In genomic region chr1:18998016-18998724, GRCh38 we compare ENCODE assay signal across 17 cellular contexts. TPM values are rescaled to one million over a fixed set of nuclear protein-coding genes. Genes with fewer than 3 reads are reported as not detected.
DNase-seq lines count a peak whose midpoint lies in the region; ATAC-seq, FAIRE-seq and TF ChIP-seq lines count a peak whose summit lies in the region.
"Had no signal": no experiment of that assay in that cellular context is flagged by ENCODE, and none has a peak within 500 bp of the region (broad histone marks: within the 10 kb centered on the region; RNA-seq: fewer than 3 reads in every experiment).

No MANE protein-coding gene starts in this region.

- CTCF ChIA-PET in K562 (lab: Yijun Ruan, JAX; ENCODE audit: low intra/inter-chr PET ratio), result no interaction called here

- TF ChIP-seq EP300 in K562 (IDR thresholded peaks at IDR 0.05; ENCODE audit: low read length), result no peak

- DNase-seq in NCI-H226, result peak; percentile 48
- no peak for DNase-seq in K562 (ENCODE audit: extremely low read depth in 1 of 4, low spot score in 3 of 4)
- DNase-seq in iris pigment epithelial cell (ENCODE audit: low read depth), result peak; percentile 50
- DNase-seq in chondrocyte (ENCODE audit: low spot score), result no peak
- DNase-seq: activated CD4-positive, alpha-beta T cell treated with anti-CD3 and anti-CD28 coated beads, Interleukin-2, amount 50 U/mL, for 1 hour; AML-193; mesenchymal stem cell; SHP77 treated with DMSO at 0.1 percent for 48 hours; stimulated activated CD4-positive, alpha-beta T cell treated with anti-CD3 and anti-CD28 coated beads, Interleukin-1b, Interleukin-23, amount 100 ng/mL, for 48 hours; T1000 had no signal

- no peaks in the 10 kb centered on the region for H3K79me2 ChIP-seq in K562 (ENCODE audit: control insufficient read depth, insufficient read depth, low read length)

- H3K36me3 ChIP-seq in K562 (ENCODE audit: control insufficient read depth, insufficient read depth, low read length), result no peaks in the 10 kb centered on the region
- H3K36me3 ChIP-seq: right atrium auricular region, tibial nerve had no signal

- 0% methylated on average over 9 of the region's 9 CpGs for WGBS in K562 (ENCODE audit: insufficient coverage, low coverage, missing lambda C conversion rate)

- ATAC-seq in K562 (no peak; the same call in 2 of the 3 replicates), GM21576 (IDR thresholded peaks at IDR 0.05; ENCODE audit: unreplicated experiment) (no peak), HG02610 (IDR thresholded peaks at IDR 0.05; ENCODE audit: unreplicated experiment) (no peak)
- ATAC-seq in activated CD4-positive, CD25-positive, alpha-beta regulatory T cell treated with anti-CD3 and anti-CD28 coated beads, Interleukin-2, amount 50 U/mL, for 24 hours, result no peak

- no peaks in the 10 kb centered on the region for H3K9me1 ChIP-seq in K562 (ENCODE audit: control insufficient read depth, insufficient read depth, low read length)

- H2AFZ ChIP-seq in K562 (ENCODE audit: low read depth, low read length), result no peak overlapping the region

- no peak overlapping the region for H3K27ac ChIP-seq in K562 (ENCODE audit: extremely low read depth, low read depth, low read length)
- peak overlapping the region; percentile 40 for H3K27ac ChIP-seq in temporal lobe (ENCODE audit: low read depth, low read length)
- H3K27ac ChIP-seq: right atrium auricular region, tibial nerve had no signal

- no peak overlapping the region for H3K4me3 ChIP-seq in K562
- H3K4me3 ChIP-seq: right atrium auricular region, tibial nerve had no signal

- 0 out of 2 replicates have a peak, but pooled peaks cover 4% of the 10 kb centered on the region for H3K9me3 ChIP-seq in K562 (replicated peaks; ENCODE audit: control insufficient read depth, insufficient read depth, low read depth, low read length)

- intact Hi-C loops in K562 (cut with micrococcal nuclease), result no loop called here

- H3K4me1 Mint-ChIP-seq in chondrocyte (ENCODE audit: low read depth), result peaks cover 21% of the 10 kb centered on the region

- H3K36me3 Mint-ChIP-seq in chondrocyte (ENCODE audit: low read depth), result peaks cover 7% of the 10 kb centered on the region

- H3K4me1 ChIP-seq in K562 (replicated peaks in 1 of 2; ENCODE audit: control insufficient read depth in 2 of 2, insufficient read depth in 2 of 2, low read length in 2 of 2), result peaks cover 0 to 2% of the 10 kb centered on the region in 2 experiments; a peak in 2 of 5 replicates
- H3K4me1 ChIP-seq: right atrium auricular region had no signal

- TF ChIP-seq RAD21 in K562 (CRISPR knock-in tag; conservative IDR thresholded peaks at IDR 0.05 in 1 of 2, IDR thresholded peaks at IDR 0.05 in 1 of 2), result no peak

- no peak overlapping the region for H3K9ac ChIP-seq in K562 (ENCODE audit: insufficient read depth in 1 of 2, low read depth in 2 of 2, low read length in 2 of 2)

- POLR2A ChIA-PET in K562 (lab: Yijun Ruan, JAX), result no interaction called here

- no peak overlapping the region for H3K4me2 ChIP-seq in K562 (ENCODE audit: insufficient read depth, low read length)

- H3K27ac Mint-ChIP-seq in chondrocyte (ENCODE audit: unreplicated experiment), result no peak overlapping the region
- H3K27ac Mint-ChIP-seq: dendritic cell treated with granulocyte-macrophage colony-stimulating factor and Interleukin-4, amounts not matched to agents 40 ng/mL and 50 ng/mL, for 4 days had no signal

- no peak for TF ChIP-seq POLR2A in K562 (conservative IDR thresholded peaks at IDR 0.05)

- TF ChIP-seq CTCF in K562 (IDR thresholded peaks at IDR 0.05 in 2 of 3, conservative IDR thresholded peaks at IDR 0.05 in 1 of 3; ENCODE audit: insufficient read depth in 2 of 3, low read depth in 1 of 3, low read length in 3 of 3), result no peak
- TF ChIP-seq CTCF in chondrocyte (IDR thresholded peaks at IDR 0.05), result no peak

- no TSS peak for BruUV-seq in K562 (replicated peaks; lab: Mats Ljungman, UMichigan)

- H3K27me3 Mint-ChIP-seq in chondrocyte (ENCODE audit: low read depth), result peaks cover 2% of the 10 kb centered on the region

- H3K9me3 Mint-ChIP-seq in chondrocyte (ENCODE audit: low read depth), result peaks cover 19% of the 10 kb centered on the region

- no peak overlapping the region for H3K4me3 Mint-ChIP-seq in chondrocyte (ENCODE audit: unreplicated experiment)
- H3K4me3 Mint-ChIP-seq: dendritic cell treated with granulocyte-macrophage colony-stimulating factor and Interleukin-4, amounts not matched to agents 40 ng/mL and 50 ng/mL, for 4 days had no signal

- H3K27me3 ChIP-seq in K562 (ENCODE audit: control insufficient read depth in 2 of 2, insufficient read depth in 2 of 2, low read length in 2 of 2), result peaks cover 3 to 39% of the 10 kb centered on the region in 2 experiments; a peak in 3 of 5 replicates
- H3K27me3 ChIP-seq: right atrium auricular region, tibial nerve had no signal

- in situ Hi-C loops in K562 (cut with MboI), result no loop called here

- no peak for FAIRE-seq in K562 (lab: Jason Lieb, UNC)

- no peaks in the 10 kb centered on the region for H4K20me1 ChIP-seq in K562 (replicated peaks; ENCODE audit: control insufficient read depth, insufficient read depth, low read length)

TF ChIP-seq in K562, 482 proteins besides CTCF, POLR2A, EP300 and RAD21:
- TF ChIP-seq RBM15 (IDR thresholded peaks at IDR 0.05; ENCODE audit: insufficient read depth, low read length) (no peak), HMBOX1 (IDR thresholded peaks at IDR 0.05) (no peak), SRF (CRISPR knock-in tag; IDR thresholded peaks at IDR 0.05) (peak in 1 of 2 experiments; percentile 15; a peak in 1 of 4 replicates), ZBTB26 (CRISPR knock-in tag; IDR thresholded peaks at IDR 0.05) (no peak), FOSL1 (tag; conservative IDR thresholded peaks at IDR 0.05) (peak; percentile 29; the same call in 1 of the 2 replicates)
- TF ChIP-seq, protein P1, sequence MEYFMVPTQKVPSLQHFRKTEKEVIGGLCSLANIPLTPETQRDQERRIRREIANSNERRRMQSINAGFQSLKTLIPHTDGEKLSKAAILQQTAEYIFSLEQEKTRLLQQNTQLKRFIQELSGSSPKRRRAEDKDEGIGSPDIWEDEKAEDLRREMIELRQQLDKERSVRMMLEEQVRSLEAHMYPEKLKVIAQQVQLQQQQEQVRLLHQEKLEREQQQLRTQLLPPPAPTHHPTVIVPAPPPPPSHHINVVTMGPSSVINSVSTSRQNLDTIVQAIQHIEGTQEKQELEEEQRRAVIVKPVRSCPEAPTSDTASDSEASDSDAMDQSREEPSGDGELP (CRISPR knock-in tag; IDR thresholded peaks at IDR 0.05; ENCODE audit: borderline replicate concordance), result peak; percentile 15; the same call in 1 of the 2 replicates

RNA-seq across cellular contexts. Expression of gene IFFO2, which starts 41.7 kb away (rescaled TPM):
- 0.12 TPM in 2 replicates for total RNA-seq in K562 (2011; cell fraction: chromatin; rRNA removed; ENCODE audit: low replicate concordance)
- total RNA-seq in K562 (2011; cell fraction: nucleolus; rRNA removed), result 0.13 and 0.17 TPM in 2 replicates
- 0.15 and 0.38 TPM in 2 replicates for total RNA-seq in K562 (2011; cell fraction: nucleoplasm; rRNA removed)
- 0.32 and 0.37 TPM in 2 replicates for total RNA-seq in K562 (2014; rRNA removed)
- total RNA-seq in K562 (2014; rRNA removed; fragmentation: Illumina TruSeq; extraction: Trizol), result 0.15 and 0.26 TPM in 2 replicates
- 0.38 and 0.40 TPM in 2 replicates for total RNA-seq in K562 (2015; rRNA removed; fragmentation: Illumina TruSeq; extraction: Trizol)
- 0.67 and 1.0 TPM in 2 replicates for total RNA-seq in K562 (2021)
- 0.20 and 0.49 TPM in 2 replicates for polyA plus RNA-seq in K562 (2011; rRNA removed)
- polyA plus RNA-seq in K562 (2011; cell fraction: cytosol; rRNA removed), result 0.78 and 0.85 TPM in 2 replicates
- polyA plus RNA-seq in K562 (2011; cell fraction: nucleus; rRNA removed), result 0.15 and 0.47 TPM in 2 replicates
- polyA plus RNA-seq in K562 (2012), result 0.81 and 1.1 TPM in 2 replicates
- polyA plus RNA-seq in K562 (2014; fragmentation: Illumina TruSeq; extraction: Trizol), result 0.49 and 0.51 TPM in 2 replicates
- polyA plus RNA-seq in K562 (2014; fragmentation: Nextera tagmentation; extraction: Ambion mirVana), result not detected
- 0.44 and 0.50 TPM in 2 replicates for polyA plus RNA-seq in K562 (2014; rRNA removed)
- 0.75 and 0.88 TPM in 2 replicates for polyA minus RNA-seq in K562 (2011; rRNA and poly(A)+ RNA removed)
- polyA minus RNA-seq in K562 (2011; cell fraction: cytosol; rRNA and poly(A)+ RNA removed), result 0.46 and 0.76 TPM in 2 replicates
- polyA minus RNA-seq in K562 (2011; cell fraction: nucleus; rRNA and poly(A)+ RNA removed), result 0.22 and 0.27 TPM in 2 replicates
- 6.9 TPM for total RNA-seq in temporal lobe
- 13.9 to 18.9 TPM (median 18.8 TPM) in 3 replicates for total RNA-seq in chondrocyte

Comparison
In these comparisons a context has a peak if more than half of its experiments do, and no peak if none do; other contexts are left out.
1. DNase-seq: peak in NCI-H226 (single experiment) and iris pigment epithelial cell (single experiment); none in K562 (0 of 4) and chondrocyte (single experiment).